ENCODE assay signal across 8 cellular contexts in genomic region chr12:121590476-121591143, GRCh38. TPM values are rescaled to one million over a fixed set of nuclear protein-coding genes. Genes with fewer than 3 reads are reported as not detected.
DNase-seq lines count a peak whose midpoint lies in the region; ATAC-seq, FAIRE-seq and TF ChIP-seq lines count a peak whose summit lies in the region.

No MANE protein-coding gene starts in this region.

- peaks cover 25% of the 10 kb centered on the region for H3K4me1 Mint-ChIP-seq in neural crest cell

- H3K9me3 ChIP-seq in H1 (ENCODE audit: insufficient read depth in 2 of 2, low read depth in 1 of 2, low read length in 1 of 2), result no peaks in the 10 kb centered on the region
- no peaks in the 10 kb centered on the region for H3K9me3 ChIP-seq in vagina

- no peak for TF ChIP-seq EP300 in H1 (IDR thresholded peaks at IDR 0.05; ENCODE audit: borderline replicate concordance in 1 of 2, low read depth in 2 of 2, low read length in 2 of 2)

- ATAC-seq in GM18909 (IDR thresholded peaks at IDR 0.05; ENCODE audit: poor library complexity, unreplicated experiment), result peak; percentile 54
- peak; percentile 42 for ATAC-seq in HG03457 (IDR thresholded peaks at IDR 0.05; ENCODE audit: unreplicated experiment)

- WGBS in H1 (ENCODE audit: extremely low coverage in 1 of 2, insufficient coverage in 1 of 2, insufficient read length in 1 of 2, insufficient replicate concordance in 2 of 2, low coverage in 1 of 2, low lambda C conversion rate in 2 of 2, missing lambda C conversion rate in 1 of 2), 2 experiments, result 53% methylated on average over 10 of the region's 10 CpGs; no CpG with 5 or more reads in 1 of the 2 experiments

- H3K27me3 ChIP-seq in H1 (replicated peaks in 1 of 4; ENCODE audit: control insufficient read depth in 3 of 4, extremely low read depth in 1 of 4, insufficient read depth in 3 of 4, low read length in 3 of 4) (no peaks in the 10 kb centered on the region), vagina (no peaks in the 10 kb centered on the region)

- H4K8ac ChIP-seq in H1 (ENCODE audit: extremely low read depth, insufficient read depth, low read length), result no peak overlapping the region

- peak overlapping the region; percentile 1; the same call in 1 of the 2 replicates for H3K18ac ChIP-seq in H1 (ENCODE audit: extremely low read depth, low read length)

- POLR2A ChIA-PET in H1 (lab: Charles Lee; ENCODE audit: partially characterized antibody), result interaction anchor here (0.8 to 2.8 kb wide), 8 partner anchors 8 to 36 kb away, joined by 3 to 24 read pairs (median 4); partner anchors contain the start of genes KDM2B and ORAI1

- no peaks in the 10 kb centered on the region for H4K20me1 ChIP-seq in H1 (replicated peaks in 1 of 2; ENCODE audit: control insufficient read depth in 1 of 2, insufficient read depth in 2 of 2, low read length in 2 of 2)

- H2BK20ac ChIP-seq in H1 (ENCODE audit: low read length), result no peak overlapping the region

- H2BK120ac ChIP-seq in H1 (replicated peaks; ENCODE audit: low read depth, low read length), result no peak overlapping the region

- peaks cover 2 to 8% (median 8%) of the 10 kb centered on the region in 4 experiments; a peak in 4 of 7 replicates for H3K4me1 ChIP-seq in H1 (replicated peaks in 1 of 4; ENCODE audit: control insufficient read depth in 3 of 4, insufficient read depth in 4 of 4, low read length in 3 of 4)
- H3K4me1 ChIP-seq in vagina, result peaks cover 9% of the 10 kb centered on the region

- peaks cover 0 to 9% of the 10 kb centered on the region in 2 experiments; a peak in 2 of 4 replicates for H3K79me2 ChIP-seq in H1 (ENCODE audit: control insufficient read depth in 1 of 2, insufficient read depth in 2 of 2, low read length in 2 of 2)

- H3K4ac ChIP-seq in H1 (replicated peaks; ENCODE audit: insufficient read length, low read depth, low read length), result no peak overlapping the region

- intact Hi-C loops in vagina (cut with DNase I), result no loop called here

- peak overlapping the region; percentile 2; the same call in 1 of the 2 replicates for H2BK5ac ChIP-seq in H1 (ENCODE audit: low read depth, low read length)

- peak overlapping the region; percentile 89 for H3K4me3 Mint-ChIP-seq in neural crest cell

- no peak overlapping the region for H3K14ac ChIP-seq in H1 (ENCODE audit: insufficient read length)

- H4K5ac ChIP-seq in H1 (ENCODE audit: insufficient read length, low read depth, low read length), result no peak overlapping the region

- H3K79me1 ChIP-seq in H1 (ENCODE audit: low read depth, low read length), result no peaks in the 10 kb centered on the region; the same call in 1 of the 2 replicates

- no peaks in the 10 kb centered on the region for H3K23me2 ChIP-seq in H1 (ENCODE audit: low read depth, low read length)

- H3K56ac ChIP-seq in H1 (replicated peaks; ENCODE audit: insufficient read length, low read depth, low read length), result no peak overlapping the region

- H3K4me3 ChIP-seq in H1 (ENCODE audit: extremely low read depth in 1 of 4, insufficient read depth in 2 of 4, low read depth in 3 of 4, low read length in 4 of 4), result peak overlapping the region in 2 of 4 experiments; percentile 12 to 38; a peak in 3 of 8 replicates
- H3K4me3 ChIP-seq in vagina, result peak overlapping the region; percentile 42 to 48

- H3K36me3 Mint-ChIP-seq in neural crest cell (ENCODE audit: low read depth), result peaks cover 8% of the 10 kb centered on the region

- H3K9me3 Mint-ChIP-seq in neural crest cell, result no peaks in the 10 kb centered on the region

- no peak for TF ChIP-seq POLR2A in H1 (IDR thresholded peaks at IDR 0.05; ENCODE audit: control extremely low read depth in 1 of 2, low read depth in 2 of 2, low read length in 2 of 2)
- no peak for TF ChIP-seq POLR2A in vagina (IDR thresholded peaks at IDR 0.05)

- no peak overlapping the region for H2AK5ac ChIP-seq in H1 (ENCODE audit: low read depth, low read length)

- peak overlapping the region in 3 of 4 experiments; percentile 7 to 59 (median 55); a peak in 4 of 7 replicates for H3K9ac ChIP-seq in H1 (replicated peaks in 1 of 4; ENCODE audit: extremely low read depth in 1 of 4, low read depth in 3 of 4, low read length in 3 of 4)

- no peak overlapping the region; the same call in 1 of the 2 replicates for H2AFZ ChIP-seq in H1 (ENCODE audit: low read length)

- H3K36me3 ChIP-seq in H1 (ENCODE audit: control insufficient read depth in 2 of 4, insufficient read depth in 4 of 4, low read length in 3 of 4) (peaks cover 0 to 10% (median 0%) of the 10 kb centered on the region in 4 experiments; a peak in 4 of 8 replicates), vagina (no peaks in the 10 kb centered on the region)

- TF ChIP-seq CTCF in H1 (IDR thresholded peaks at IDR 0.05; ENCODE audit: control extremely low read depth in 1 of 3, insufficient read depth in 1 of 3, low read depth in 1 of 3, low read length in 3 of 3), result no peak
- no peak for TF ChIP-seq CTCF in neural crest cell (conservative IDR thresholded peaks at IDR 0.05)
- TF ChIP-seq CTCF in vagina (IDR thresholded peaks at IDR 0.05), result no peak

- no peak for TF ChIP-seq RAD21 in H1 (IDR thresholded peaks at IDR 0.05 in 1 of 2, conservative IDR thresholded peaks at IDR 0.05 in 1 of 2; ENCODE audit: low read depth in 2 of 2, low read length in 2 of 2)

- no peak overlapping the region for H4K91ac ChIP-seq in H1 (replicated peaks; ENCODE audit: insufficient read length, low read length)

- no peak overlapping the region for H2BK12ac ChIP-seq in H1 (ENCODE audit: low read depth, low read length)

- CTCF ChIA-PET in H1 (lab: Charles Lee; ENCODE audit: partially characterized antibody), result interaction anchor here (1.0 to 1.7 kb wide), 5 partner anchors 8 to 38 kb away, joined by 3 to 9 read pairs (median 6); no protein-coding TSS in a partner anchor

- FAIRE-seq in H1 (lab: Jason Lieb, UNC), result no peak

- H3K4me2 ChIP-seq in H1 (ENCODE audit: insufficient read depth in 1 of 2, low read depth in 2 of 2, low read length in 2 of 2), result peak overlapping the region; percentile 56 to 59; a peak in 3 of 4 replicates

- H3K27ac ChIP-seq in H1 (ENCODE audit: low read depth, low read length) (peak overlapping the region; percentile 29; the same call in 1 of the 2 replicates), vagina (peak overlapping the region; percentile 84)

- peak overlapping the region; percentile 100 for H3K27ac Mint-ChIP-seq in neural crest cell (ENCODE audit: unreplicated experiment)

- no peak overlapping the region for H3K23ac ChIP-seq in H1 (ENCODE audit: insufficient read length)

- H3K27me3 Mint-ChIP-seq in neural crest cell (ENCODE audit: low read depth), result no peaks in the 10 kb centered on the region

- DNase-seq in activated CD4-positive, alpha-beta T cell treated with anti-CD3 and anti-CD28 coated beads, Interleukin-2, amount 50 U/mL, for 48 hours, result peak; percentile 57 to 69
- peak in 1 of 2 experiments; percentile 49 for DNase-seq in H1 (ENCODE audit: low read depth in 1 of 2, low spot score in 2 of 2)
- DNase-seq in neural crest cell (ENCODE audit: low read depth, low spot score), result peak; percentile 39
- no peak for DNase-seq in vagina (ENCODE audit: extremely low spot score in 2 of 2)
- no peak for DNase-seq in NCI-H1105 (lab: John Stamatoyannopoulos, UW)
- DNase-seq in hypothalamus (lab: John Stamatoyannopoulos, UW), result no peak

- H2BK15ac ChIP-seq in H1 (ENCODE audit: low read length), result no peak overlapping the region

TF ChIP-seq in H1, 55 proteins besides CTCF, POLR2A, EP300 and RAD21:
- TF ChIP-seq ATF2 (IDR thresholded peaks at IDR 0.05; ENCODE audit: low read length), result 0 out of 2 replicates have a peak, but pooled peaks have one; percentile 11
- no peak for TF ChIP-seq SUZ12 (IDR thresholded peaks at IDR 0.05; ENCODE audit: low read length)
- no peak for TF ChIP-seq EGR1 (IDR thresholded peaks at IDR 0.05; ENCODE audit: borderline replicate concordance, low read depth, low read length)

RNA-seq across cellular contexts. Expression of gene KDM2B, which starts 9.8 kb away (rescaled TPM):
- total RNA-seq in H1 (2021; fragmentation: NEBNext Ultra II Directional; extraction: Animal tissue kit (Norgen Biotek cat#: 25700)), result 156 and 162 TPM in 2 replicates
- 111 and 167 TPM in 2 replicates for polyA plus RNA-seq in H1 (2011; rRNA removed)
- polyA plus RNA-seq in H1 (2011; cell fraction: cytosol; rRNA removed), result 83.9 TPM
- 273 TPM for polyA plus RNA-seq in H1 (2011; cell fraction: nucleus; rRNA removed)
- 96.2 to 111 TPM (median 103 TPM) in 4 replicates for polyA plus RNA-seq in H1 (2012, experiment 1 of 2)
- polyA plus RNA-seq in H1 (2012, experiment 2 of 2), result 36.6 TPM
- 77.1 TPM for polyA plus RNA-seq in H1 (2013, experiment 1 of 2)
- 72.5 TPM for polyA plus RNA-seq in H1 (2013, experiment 2 of 2)
- polyA minus RNA-seq in H1 (2011; rRNA and poly(A)+ RNA removed), result 262 and 318 TPM in 2 replicates
- 128 TPM for polyA minus RNA-seq in H1 (2011; cell fraction: cytosol; rRNA and poly(A)+ RNA removed)
- 128 TPM for polyA minus RNA-seq in H1 (2011; cell fraction: nucleus; rRNA and poly(A)+ RNA removed)
- total RNA-seq in neural crest cell (79.2 and 85.6 TPM in 2 replicates), vagina (18.9 TPM)

RNA-seq across cellular contexts. Expression of gene ORAI1, which starts 35.7 kb away (rescaled TPM):
- total RNA-seq in H1 (2021; fragmentation: NEBNext Ultra II Directional; extraction: Animal tissue kit (Norgen Biotek cat#: 25700)), result 28.4 and 29.9 TPM in 2 replicates
- polyA plus RNA-seq in H1 (2011; rRNA removed), result 71.5 and 101 TPM in 2 replicates
- polyA plus RNA-seq in H1 (2011; cell fraction: cytosol; rRNA removed), result 41.8 TPM
- 39.3 TPM for polyA plus RNA-seq in H1 (2011; cell fraction: nucleus; rRNA removed)
- polyA plus RNA-seq in H1 (2012, experiment 1 of 2), result 16.2 to 31.6 TPM (median 27.3 TPM) in 4 replicates
- polyA plus RNA-seq in H1 (2012, experiment 2 of 2), result 24.8 TPM
- 27.2 TPM for polyA plus RNA-seq in H1 (2013, experiment 1 of 2)
- polyA plus RNA-seq in H1 (2013, experiment 2 of 2), result 31.4 TPM
- 21.6 and 29.6 TPM in 2 replicates for polyA minus RNA-seq in H1 (2011; rRNA and poly(A)+ RNA removed)
- 46.5 TPM for polyA minus RNA-seq in H1 (2011; cell fraction: cytosol; rRNA and poly(A)+ RNA removed)
- 26.7 TPM for polyA minus RNA-seq in H1 (2011; cell fraction: nucleus; rRNA and poly(A)+ RNA removed)
- total RNA-seq in neural crest cell (13.7 and 15.1 TPM in 2 replicates), vagina (18.2 TPM)

Comparison
In these comparisons a context has a peak if more than half of its experiments do, and no peak if none do; other contexts are left out.
1. DNase-seq: peak in activated CD4-positive, alpha-beta T cell treated with anti-CD3 and anti-CD28 coated beads, Interleukin-2, amount 50 U/mL, for 48 hours (2 of 2) and neural crest cell (single experiment); none in vagina (0 of 2), NCI-H1105 (single experiment) and hypothalamus (0 of 51).